In genomic region chr20:36050436-36051317, GRCh38 we compare ENCODE assay signal across 1 cellular context.
TF ChIP-seq lines count a peak whose summit lies in the region.

No MANE protein-coding gene starts in this region.

TF ChIP-seq in HepG2, 621 proteins besides CTCF, POLR2A, EP300 and RAD21 (continued from another document and continues in another):
- TF ChIP-seq ATF5 (CRISPR knock-in tag; IDR thresholded peaks at IDR 0.05; ENCODE audit: low read depth) (peak; percentile 37; the same call in 1 of the 2 replicates), ZNF7 (CRISPR knock-in tag; IDR thresholded peaks at IDR 0.05) (no peak), ZNF337 (CRISPR knock-in tag; IDR thresholded peaks at IDR 0.05; ENCODE audit: borderline replicate concordance, low read depth) (no peak; the same call in 1 of the 2 replicates), ZFP36 (IDR thresholded peaks at IDR 0.05; ENCODE audit: borderline replicate concordance, low read depth, low read length, partially characterized antibody) (no peak), THAP7 (CRISPR knock-in tag; IDR thresholded peaks at IDR 0.05) (peak; percentile 93), MBD4 (IDR thresholded peaks at IDR 0.05; ENCODE audit: borderline replicate concordance, low read length) (no peak), SIN3B (IDR thresholded peaks at IDR 0.05; ENCODE audit: low read length) (no peak; the same call in 1 of the 2 replicates), HOXA7 (CRISPR knock-in tag; IDR thresholded peaks at IDR 0.05) (peak; percentile 94; the same call in 1 of the 2 replicates), ZNF205 (CRISPR knock-in tag; IDR thresholded peaks at IDR 0.05) (peak; percentile 91), ZEB1 (IDR thresholded peaks at IDR 0.05; ENCODE audit: insufficient replicate concordance, low read depth) (no peak), ATF7 (IDR thresholded peaks at IDR 0.05) (no peak), ATF7 (CRISPR knock-in tag; IDR thresholded peaks at IDR 0.05) (no peak), RNF2 (conservative IDR thresholded peaks at IDR 0.05; ENCODE audit: low read depth) (no peak; the same call in 1 of the 2 replicates), IRF1 (CRISPR knock-in tag; IDR thresholded peaks at IDR 0.05; ENCODE audit: low read depth) (no peak; the same call in 1 of the 2 replicates), NBN (conservative IDR thresholded peaks at IDR 0.05) (no peak), ZNF362 (CRISPR knock-in tag; IDR thresholded peaks at IDR 0.05; ENCODE audit: borderline replicate concordance) (peak; percentile 69; the same call in 1 of the 2 replicates), JUN (CRISPR knock-in tag; IDR thresholded peaks at IDR 0.05) (peak; percentile 53; the same call in 1 of the 2 replicates), ZNF674 (CRISPR knock-in tag; IDR thresholded peaks at IDR 0.05; ENCODE audit: low read depth) (peak; percentile 94), NFRKB (IDR thresholded peaks at IDR 0.05) (no peak), E2F2 (CRISPR knock-in tag; IDR thresholded peaks at IDR 0.05; ENCODE audit: borderline replicate concordance) (peak; percentile 36; the same call in 1 of the 2 replicates), STAT6 (CRISPR knock-in tag; IDR thresholded peaks at IDR 0.05; ENCODE audit: borderline replicate concordance) (no peak), ATF6 (CRISPR knock-in tag; conservative IDR thresholded peaks at IDR 0.05) (peak; percentile 87), ZNF230 (CRISPR knock-in tag; IDR thresholded peaks at IDR 0.05) (peak; percentile 94), ZXDC (CRISPR knock-in tag; IDR thresholded peaks at IDR 0.05) (peak; percentile 94), SUZ12 (IDR thresholded peaks at IDR 0.05; ENCODE audit: low read depth, low read length) (no peak), ZNF280D (CRISPR knock-in tag; IDR thresholded peaks at IDR 0.05) (peak; percentile 94), ZNF512 (CRISPR knock-in tag; IDR thresholded peaks at IDR 0.05) (no peak), TBX2 (CRISPR knock-in tag; IDR thresholded peaks at IDR 0.05; ENCODE audit: borderline replicate concordance) (peak; percentile 98), MATR3 (CRISPR knock-in tag; IDR thresholded peaks at IDR 0.05) (no peak), RARG (CRISPR knock-in tag; IDR thresholded peaks at IDR 0.05; ENCODE audit: low read depth) (peak; percentile 86; the same call in 1 of the 2 replicates), TEAD2 (CRISPR knock-in tag; IDR thresholded peaks at IDR 0.05) (no peak; the same call in 1 of the 2 replicates), ZNF567 (CRISPR knock-in tag; IDR thresholded peaks at IDR 0.05; ENCODE audit: borderline replicate concordance) (no peak), ZNF484 (CRISPR knock-in tag; IDR thresholded peaks at IDR 0.05; ENCODE audit: borderline replicate concordance, low read depth) (0 out of 2 replicates have a peak, but pooled peaks have one; percentile 69)
